In genomic region chr15:37397266-37398022, GRCh38 we compare ENCODE assay signal across 14 cellular contexts.
A peak's percentile ranks its signal among the peaks of the same experiment; 100 is the strongest.
DNase-seq lines count a peak whose midpoint lies in the region; ATAC-seq and TF ChIP-seq lines count a peak whose summit lies in the region.
"Had no signal": no experiment of that assay in that cellular context is flagged by ENCODE, and none has a peak within 500 bp of the region (broad histone marks: within the 10 kb centered on the region; RNA-seq: fewer than 3 reads in every experiment).

No MANE protein-coding gene starts in this region.

- 17% methylated on average over 3 of the region's 3 CpGs for WGBS in SK-N-SH (ENCODE audit: low lambda C conversion rate)
- 26% methylated on average over 3 of the region's 3 CpGs for WGBS in right lobe of liver (ENCODE audit: insufficient coverage, low coverage, low lambda C conversion rate, missing lambda C conversion rate)

- no peaks in the 10 kb centered on the region for H3F3A ChIP-seq in SK-N-SH (replicated peaks; ENCODE audit: insufficient read depth)

- peak in 1 of 2 experiments; percentile 77; a peak in 2 of 4 replicates for TF ChIP-seq EP300 in SK-N-SH (IDR thresholded peaks at IDR 0.05; ENCODE audit: borderline replicate concordance in 1 of 2, low read depth in 1 of 2, low read length in 1 of 2)

- H3K9ac ChIP-seq in SK-N-SH: no peak overlapping the region

- DNase-seq in BE2C (peak; percentile 69), NCI-H1105 treated with DMSO at 0.1 percent for 48 hours (lab: John Stamatoyannopoulos, UW) (peak; percentile 88), SK-N-SH (peak; percentile 51), right lobe of liver (no peak), KBM-7 (no peak)
- DNase-seq: CD4-positive, alpha-beta memory T cell; COR-L47; DMS153; DMS79 treated with DMSO at 0.1 percent for 48 hours; EL had no signal

- in situ Hi-C loops in KBM-7 (cut with MboI; ENCODE audit: low pct_unique_long_range_greater_than_20kb, low sequenced_read_pairs): loop anchor here (25.0 kb wide), 1 partner anchor 110 kb away; no protein-coding TSS in a partner anchor

- TF ChIP-seq CTCF in BE2C (IDR thresholded peaks at IDR 0.05; ENCODE audit: low read depth, low read length) (no peak), SK-N-SH (IDR thresholded peaks at IDR 0.05) (no peak), right lobe of liver (IDR thresholded peaks at IDR 0.05) (no peak)

- no peak overlapping the region for H3K4me2 ChIP-seq in SK-N-SH

- POLR2A ChIA-PET in SK-N-SH (lab: Yijun Ruan, JAX): interaction anchor here (1.0 to 1.9 kb wide), 2 partner anchors 36 to 174 kb away, joined by 3 to 8 read pairs; no protein-coding TSS in a partner anchor

- no peaks in the 10 kb centered on the region for H4K20me1 ChIP-seq in SK-N-SH (ENCODE audit: insufficient read depth)

- peak overlapping the region; percentile 0; the same call in 1 of the 2 replicates for H3K4me3 ChIP-seq in BE2C (ENCODE audit: low read depth, low read length)
- H3K4me3 ChIP-seq in SK-N-SH (ENCODE audit: low read depth in 2 of 2, low read length in 1 of 2): no peak overlapping the region
- H3K4me3 ChIP-seq in right lobe of liver: no peak overlapping the region
- H3K4me3 ChIP-seq: HAP-1 had no signal

- no peaks in the 10 kb centered on the region for H3K9me3 ChIP-seq in BE2C
- H3K9me3 ChIP-seq in SK-N-SH: no peaks in the 10 kb centered on the region
- H3K9me3 ChIP-seq in right lobe of liver: no peaks in the 10 kb centered on the region
- H3K9me3 ChIP-seq: HAP-1 had no signal

- no peaks in the 10 kb centered on the region for H3K9me2 ChIP-seq in SK-N-SH

- H3K27me3 ChIP-seq in BE2C (no peaks in the 10 kb centered on the region), SK-N-SH (ENCODE audit: insufficient read depth) (no peaks in the 10 kb centered on the region), right lobe of liver (no peaks in the 10 kb centered on the region)

- no peak overlapping the region for H2AFZ ChIP-seq in SK-N-SH (ENCODE audit: low read depth)

- peak overlapping the region; percentile 24 to 100; a peak in 3 of 4 replicates for H3K27ac ChIP-seq in SK-N-SH (ENCODE audit: low read depth in 2 of 2, low read length in 1 of 2)
- no peak overlapping the region for H3K27ac ChIP-seq in right lobe of liver
- H3K27ac ChIP-seq: C4-2B had no signal

- intact Hi-C loops in right lobe of liver (cut with DNase I): no loop called here

- TF ChIP-seq POLR2A in right lobe of liver (IDR thresholded peaks at IDR 0.05): no peak

- H3K79me2 ChIP-seq in SK-N-SH (ENCODE audit: insufficient read depth): no peaks in the 10 kb centered on the region

- H3K36me3 ChIP-seq in BE2C (no peaks in the 10 kb centered on the region), SK-N-SH (replicated peaks in 1 of 2; ENCODE audit: control insufficient read depth in 1 of 2, insufficient read depth in 2 of 2, low read length in 1 of 2) (no peaks in the 10 kb centered on the region), right lobe of liver (no peaks in the 10 kb centered on the region)
- H3K36me3 ChIP-seq: HAP-1 had no signal

- ATAC-seq in right lobe of liver (peak; percentile 81 to 96 (median 84)), GM18517 (IDR thresholded peaks at IDR 0.05; ENCODE audit: unreplicated experiment) (no peak), GM21526 (IDR thresholded peaks at IDR 0.05; ENCODE audit: low FRiP score, unreplicated experiment) (no peak)

- CTCF ChIA-PET in SK-N-SH (lab: Yijun Ruan, JAX): interaction anchor here (0.6 to 5.3 kb wide), 5 partner anchors 36 to 483 kb away, joined by 4 to 26 read pairs (median 5); no protein-coding TSS in a partner anchor

- peak; percentile 6; the same call in 1 of the 2 replicates for TF ChIP-seq RAD21 in SK-N-SH (IDR thresholded peaks at IDR 0.05; ENCODE audit: low read length)

- peaks cover 53% of the 10 kb centered on the region for H3K4me1 ChIP-seq in BE2C
- H3K4me1 ChIP-seq in SK-N-SH (ENCODE audit: control insufficient read depth in 1 of 2, insufficient read depth in 2 of 2, low read depth in 1 of 2, low read length in 1 of 2): peaks cover 0 to 43% of the 10 kb centered on the region in 2 experiments; a peak in 2 of 4 replicates
- no peaks in the 10 kb centered on the region for H3K4me1 ChIP-seq in right lobe of liver

TF ChIP-seq in SK-N-SH, 30 proteins besides CTCF, POLR2A, EP300 and RAD21:
- TF ChIP-seq JUND (IDR thresholded peaks at IDR 0.05): no peak
- TF ChIP-seq GATA2 (CRISPR knock-in tag; IDR thresholded peaks at IDR 0.05): peak; percentile 47; the same call in 1 of the 2 replicates
- TF ChIP-seq POLR2AphosphoS5 (IDR thresholded peaks at IDR 0.05; ENCODE audit: low read depth, low read length): no peak
- no peak for TF ChIP-seq TAF1 (IDR thresholded peaks at IDR 0.05; ENCODE audit: borderline replicate concordance, low read depth, low read length)
- no peak for TF ChIP-seq MAX (IDR thresholded peaks at IDR 0.05; ENCODE audit: low read depth)
- no peak for TF ChIP-seq YY1 (IDR thresholded peaks at IDR 0.05; ENCODE audit: low read depth)
- no peak for TF ChIP-seq ELF1 (IDR thresholded peaks at IDR 0.05)
- TF ChIP-seq CHD2 (IDR thresholded peaks at IDR 0.05; ENCODE audit: low read length, partially characterized antibody): peak; percentile 55
- peak; percentile 93 for TF ChIP-seq RCOR1 (IDR thresholded peaks at IDR 0.05; ENCODE audit: low read length)
- TF ChIP-seq RFX5 (IDR thresholded peaks at IDR 0.05; ENCODE audit: low read length): no peak

Comparison
In these comparisons a context has a peak if more than half of its experiments do, and no peak if none do; other contexts are left out.
1. DNase-seq: peak in BE2C (single experiment), NCI-H1105 treated with DMSO at 0.1 percent for 48 hours (single experiment) and SK-N-SH (single experiment); none in right lobe of liver (0 of 3) and KBM-7 (single experiment).
2. H3K27ac ChIP-seq: peak in SK-N-SH (2 of 2); none in right lobe of liver (0 of 3).
3. ATAC-seq: peak in right lobe of liver (4 of 4); none in GM18517 (single experiment) and GM21526 (single experiment).